7 cellular contexts compared by ENCODE assay signal in the genomic region with DNA sequence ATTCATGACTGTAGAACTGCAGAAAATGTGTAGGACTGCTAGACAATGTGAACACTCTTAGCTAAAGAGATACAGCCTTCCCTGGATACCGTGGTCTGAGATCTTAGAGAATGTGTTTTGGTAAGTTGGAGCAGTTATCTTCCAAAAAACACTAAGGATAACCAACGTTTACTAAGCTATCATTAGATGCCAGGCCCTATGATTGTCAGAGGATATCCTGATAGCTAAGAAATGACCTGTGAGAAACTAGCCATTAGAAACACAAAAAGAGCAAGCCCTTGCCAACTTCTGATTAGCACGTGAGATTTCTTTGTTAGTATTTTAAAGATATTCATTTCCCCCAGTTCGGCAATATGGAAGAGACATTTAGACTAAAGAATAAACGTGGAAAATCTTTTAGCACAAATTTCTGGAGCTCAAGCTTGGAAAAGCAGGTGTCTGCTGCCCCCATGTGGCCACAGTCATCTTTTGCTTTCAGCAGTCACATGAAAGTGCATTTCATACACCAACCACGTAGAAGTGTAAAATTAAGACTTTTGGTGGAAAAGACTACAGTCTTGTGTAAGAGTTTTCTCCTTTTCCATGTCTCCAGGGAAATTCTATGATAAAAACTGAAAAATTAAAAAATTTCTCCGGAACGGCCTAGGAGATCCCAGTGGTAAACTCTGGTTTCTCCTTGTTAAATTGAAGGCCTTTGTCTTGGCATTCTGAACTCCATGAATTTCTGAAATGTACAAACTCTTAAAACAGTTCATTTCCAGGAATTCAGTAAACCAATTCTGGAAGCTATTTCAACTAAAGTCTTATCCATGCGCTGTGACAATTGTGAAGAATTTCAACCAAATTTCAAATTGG.
DNase-seq lines count a peak whose midpoint lies in the region; ATAC-seq and TF ChIP-seq lines count a peak whose summit lies in the region.

No MANE protein-coding gene starts in this region.

- H3K4me1 ChIP-seq in Loucy (ENCODE audit: insufficient read depth, low read length, poor library complexity, severe bottlenecking): peaks cover 6% of the 10 kb centered on the region
- H3K4me1 ChIP-seq in body of pancreas: no peaks in the 10 kb centered on the region

- peak; percentile 78 for TF ChIP-seq CTCF in Loucy (conservative IDR thresholded peaks at IDR 0.05; ENCODE audit: low read length)
- peak; percentile 48 to 86 (median 61) for TF ChIP-seq CTCF in body of pancreas (IDR thresholded peaks at IDR 0.05)

- no peaks in the 10 kb centered on the region for H4K20me1 ChIP-seq in Loucy (ENCODE audit: insufficient read depth, low read length, poor library complexity, severe bottlenecking)

- no peak overlapping the region for H3K4me2 ChIP-seq in Loucy (ENCODE audit: low read depth, low read length, poor library complexity, severe bottlenecking)

- H3K9me3 ChIP-seq in Loucy (ENCODE audit: insufficient read depth, low read depth, low read length) (no peaks in the 10 kb centered on the region), body of pancreas (no peaks in the 10 kb centered on the region)

- no peak overlapping the region for H3K9ac ChIP-seq in Loucy (ENCODE audit: low read depth, low read length, poor library complexity, severe bottlenecking)

- WGBS in body of pancreas, 2 donors: 12 to 13% methylated on average over 9 of the region's 9 CpGs

- TF ChIP-seq POLR2A in body of pancreas (IDR thresholded peaks at IDR 0.05): no peak

- H3K36me3 ChIP-seq in Loucy (ENCODE audit: insufficient read depth, low read length): no peaks in the 10 kb centered on the region
- H3K36me3 ChIP-seq in body of pancreas (replicated peaks in 1 of 2; ENCODE audit: insufficient read depth in 1 of 2, low read depth in 2 of 2): no peaks in the 10 kb centered on the region

- intact Hi-C loops in body of pancreas (cut with DNase I): loop anchor here (10.0 kb wide), 1 partner anchor 1084 kb away; no protein-coding TSS in a partner anchor

- no peak overlapping the region for H3K4me3 ChIP-seq in Loucy (ENCODE audit: low read length, poor library complexity, severe bottlenecking)
- H3K4me3 ChIP-seq in body of pancreas: no peak overlapping the region

- no peaks in the 10 kb centered on the region for H3K79me2 ChIP-seq in Loucy (ENCODE audit: insufficient read depth, low read length)

- H3K27me3 ChIP-seq in Loucy (ENCODE audit: insufficient read depth, low read length, poor library complexity, severe bottlenecking) (no peaks in the 10 kb centered on the region), body of pancreas (no peaks in the 10 kb centered on the region)

- peak; percentile 35 for DNase-seq in GM04504 (ENCODE audit: low read depth)
- DNase-seq in T1000 (lab: John Stamatoyannopoulos, UW): peak; percentile 24
- peak; percentile 64 to 87 (median 73) for DNase-seq in body of pancreas
- DNase-seq in inferior parietal cortex (ENCODE audit: extremely low spot score): peak; percentile 72
- peak; percentile 30 to 57 for DNase-seq in stimulated activated CD4-positive, alpha-beta T cell treated with anti-CD3 and anti-CD28 coated beads, Interleukin-15, amount 100 ng/mL, for 48 hours (ENCODE audit: low read depth in 2 of 2)

- peak overlapping the region; percentile 26; the same call in 1 of the 2 replicates for H2AFZ ChIP-seq in Loucy (ENCODE audit: low read length)

- no peaks in the 10 kb centered on the region for H3K9me2 ChIP-seq in Loucy (replicated peaks; ENCODE audit: low read depth, low read length)

- no peaks in the 10 kb centered on the region for H3F3A ChIP-seq in Loucy (ENCODE audit: low read depth)

- H3K27ac ChIP-seq in body of pancreas: no peak overlapping the region

- no peak for ATAC-seq in body of pancreas
- no peak for ATAC-seq in GM21723 (IDR thresholded peaks at IDR 0.05; ENCODE audit: unreplicated experiment)
